In the genomic region with DNA sequence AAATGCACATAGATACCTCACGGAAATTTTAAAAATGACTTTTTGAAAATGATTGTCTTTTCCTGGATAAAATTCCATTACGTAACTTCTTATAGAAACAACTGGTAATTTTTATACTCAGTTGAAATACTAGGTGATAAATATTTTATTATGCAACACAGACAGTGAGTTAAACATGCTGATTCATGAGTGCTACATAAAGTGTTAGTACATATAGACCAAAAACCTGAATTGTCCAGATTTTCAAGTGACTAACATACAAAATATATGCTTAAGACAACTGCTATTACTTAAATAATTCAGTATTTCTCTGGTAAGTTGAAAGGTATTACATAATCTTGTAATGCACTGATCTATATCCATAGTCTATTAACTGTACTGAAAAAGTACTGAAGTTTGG, we compare ENCODE assay signal across 17 cellular contexts. TPM values are rescaled to one million over a fixed set of nuclear protein-coding genes. Genes with fewer than 3 reads are reported as not detected.
DNase-seq lines count a peak whose midpoint lies in the region; ATAC-seq, FAIRE-seq and TF ChIP-seq lines count a peak whose summit lies in the region.
"Had no signal": no experiment of that assay in that cellular context is flagged by ENCODE, and none has a peak within 500 bp of the region (broad histone marks: within the 10 kb centered on the region; RNA-seq: fewer than 3 reads in every experiment).

No MANE protein-coding gene starts in this region.

- H3K4me2 ChIP-seq in K562 (ENCODE audit: insufficient read depth, low read length), result no peak overlapping the region
- H3K4me2 ChIP-seq: BLaER1 had no signal

- FAIRE-seq in K562 (lab: Jason Lieb, UNC) (no peak), frontal cortex (lab: Jason Lieb, UNC) (no peak)
- FAIRE-seq: HepG2 had no signal

- H3K27ac ChIP-seq in breast epithelium (no peak overlapping the region), K562 (ENCODE audit: extremely low read depth, low read depth, low read length) (no peak overlapping the region), left ventricle myocardium inferior (replicated peaks) (no peak overlapping the region)
- H3K27ac ChIP-seq: 22Rv1, BLaER1 had no signal

- intact Hi-C loops in MCF 10A (cut with micrococcal nuclease), result no loop called here
- intact Hi-C loops in breast epithelium (cut with DNase I; ENCODE audit: low total_unique reads), result no loop called here
- intact Hi-C loops in K562 (cut with micrococcal nuclease), result no loop called here
- intact Hi-C loops in left ventricle myocardium inferior (cut with micrococcal nuclease), result no loop called here

- CTCF ChIA-PET in MCF 10A (lab: Yijun Ruan, JAX), result interaction anchor here (0.5 to 1.0 kb wide), 3 partner anchors 190 to 523 kb away, joined by 3 read pairs; no protein-coding TSS in a partner anchor
- CTCF ChIA-PET in K562 (lab: Yijun Ruan, JAX; ENCODE audit: low intra/inter-chr PET ratio), result no interaction called here

- no peak overlapping the region for H3K4me3 Mint-ChIP-seq in MCF 10A (ENCODE audit: unreplicated experiment)
- H3K4me3 Mint-ChIP-seq: CD14-positive monocyte; CD4-positive, alpha-beta memory T cell had no signal

- in situ Hi-C loops in K562 (cut with MboI), result no loop called here

- no peak overlapping the region for H3K4me3 ChIP-seq in breast epithelium
- H3K4me3 ChIP-seq in K562, result no peak overlapping the region
- H3K4me3 ChIP-seq in fibroblast of mammary gland (ENCODE audit: control insufficient read depth, low read depth, low read length), result no peak overlapping the region
- H3K4me3 ChIP-seq in left ventricle myocardium inferior, result no peak overlapping the region
- H3K4me3 ChIP-seq: BLaER1 had no signal

- no peak for TF ChIP-seq RAD21 in K562 (CRISPR knock-in tag; conservative IDR thresholded peaks at IDR 0.05 in 1 of 2, IDR thresholded peaks at IDR 0.05 in 1 of 2)

- TF ChIP-seq CTCF in MCF 10A (IDR thresholded peaks at IDR 0.05; ENCODE audit: unreplicated experiment) (no peak), breast epithelium (IDR thresholded peaks at IDR 0.05) (no peak), K562 (IDR thresholded peaks at IDR 0.05 in 2 of 3, conservative IDR thresholded peaks at IDR 0.05 in 1 of 3; ENCODE audit: insufficient read depth in 2 of 3, low read depth in 1 of 3, low read length in 3 of 3) (no peak), fibroblast of mammary gland (conservative IDR thresholded peaks at IDR 0.05; ENCODE audit: control insufficient read depth, insufficient read depth, low read depth, low read length) (no peak), left ventricle myocardium inferior (IDR thresholded peaks at IDR 0.05; ENCODE audit: borderline replicate concordance) (no peak)

- no peaks in the 10 kb centered on the region for H3K9me3 Mint-ChIP-seq in MCF 10A (ENCODE audit: unreplicated experiment)
- H3K9me3 Mint-ChIP-seq: CD14-positive monocyte; CD4-positive, alpha-beta memory T cell had no signal

- TF ChIP-seq POLR2A in breast epithelium (IDR thresholded peaks at IDR 0.05), result no peak
- no peak for TF ChIP-seq POLR2A in K562 (conservative IDR thresholded peaks at IDR 0.05)

- H3K36me3 ChIP-seq in breast epithelium (no peaks in the 10 kb centered on the region), K562 (ENCODE audit: control insufficient read depth, insufficient read depth, low read length) (peaks cover 9% of the 10 kb centered on the region; the same call in 1 of the 3 replicates), left ventricle myocardium inferior (no peaks in the 10 kb centered on the region)
- H3K36me3 ChIP-seq: BLaER1 had no signal

- no peak for TF ChIP-seq EP300 in K562 (IDR thresholded peaks at IDR 0.05; ENCODE audit: low read length)

- H3K4me1 ChIP-seq in breast epithelium (no peaks in the 10 kb centered on the region), K562 (replicated peaks in 1 of 2; ENCODE audit: control insufficient read depth in 2 of 2, insufficient read depth in 2 of 2, low read length in 2 of 2) (no peaks in the 10 kb centered on the region), left ventricle myocardium inferior (no peaks in the 10 kb centered on the region)
- H3K4me1 ChIP-seq: BLaER1 had no signal

- DNase-seq in MCF 10A (ENCODE audit: unreplicated experiment) (peak; percentile 48), breast epithelium (ENCODE audit: low spot score in 2 of 2) (no peak), K562 (ENCODE audit: extremely low read depth in 1 of 4, low spot score in 3 of 4) (no peak), fibroblast of mammary gland (ENCODE audit: low read depth) (peak; percentile 18), left ventricle myocardium inferior (no peak), NCI-H146 (lab: John Stamatoyannopoulos, UW) (no peak), frontal cortex (ENCODE audit: low spot score in 2 of 2) (no peak)
- DNase-seq: CD4-positive, alpha-beta memory T cell; DMS153; DMS79; GF-D8; GOT3; H7 had no signal

- WGBS in K562 (ENCODE audit: insufficient coverage, low coverage, missing lambda C conversion rate), result 92% methylated on average over 2 of the region's 2 CpGs

- H4K20me1 ChIP-seq in K562 (replicated peaks; ENCODE audit: control insufficient read depth, insufficient read depth, low read length), result no peaks in the 10 kb centered on the region
- H4K20me1 ChIP-seq: BLaER1 had no signal

- POLR2A ChIA-PET in MCF 10A (lab: Yijun Ruan, JAX), result interaction anchor here (0.6 to 2.5 kb wide), 6 partner anchors 11 to 467 kb away, joined by 3 to 13 read pairs (median 4); partner anchors contain the start of gene PTPRO
- POLR2A ChIA-PET in K562 (lab: Yijun Ruan, JAX), result interaction anchor here (0.6 kb wide), 1 partner anchor 361 kb away, joined by 3 read pairs; no protein-coding TSS in a partner anchor

- no peaks in the 10 kb centered on the region for H3K36me3 Mint-ChIP-seq in MCF 10A (ENCODE audit: insufficient read depth, unreplicated experiment)
- H3K36me3 Mint-ChIP-seq: CD14-positive monocyte; CD4-positive, alpha-beta memory T cell had no signal

- H3K9me1 ChIP-seq in K562 (ENCODE audit: control insufficient read depth, insufficient read depth, low read length), result no peaks in the 10 kb centered on the region

- H3K9me3 ChIP-seq in breast epithelium (no peaks in the 10 kb centered on the region), K562 (replicated peaks; ENCODE audit: control insufficient read depth, insufficient read depth, low read depth, low read length) (no peaks in the 10 kb centered on the region), left ventricle myocardium inferior (replicated peaks) (no peaks in the 10 kb centered on the region)
- H3K9me3 ChIP-seq: BLaER1 had no signal

- H3K4me1 Mint-ChIP-seq in MCF 10A (ENCODE audit: insufficient read depth, unreplicated experiment), result peaks cover 22% of the 10 kb centered on the region
- H3K4me1 Mint-ChIP-seq: CD14-positive monocyte; CD4-positive, alpha-beta memory T cell had no signal

- no peak overlapping the region for H2AFZ ChIP-seq in K562 (ENCODE audit: low read depth, low read length)

- H3K27me3 ChIP-seq in breast epithelium (no peaks in the 10 kb centered on the region), K562 (ENCODE audit: control insufficient read depth in 2 of 2, insufficient read depth in 2 of 2, low read length in 2 of 2) (no peaks in the 10 kb centered on the region), left ventricle myocardium inferior (ENCODE audit: low read depth) (peaks cover 13% of the 10 kb centered on the region)
- H3K27me3 ChIP-seq: BLaER1 had no signal

- no peak for ATAC-seq in K562
- ATAC-seq: HepG2 had no signal

- no peaks in the 10 kb centered on the region; the same call in 2 of the 3 replicates for H3K79me2 ChIP-seq in K562 (ENCODE audit: control insufficient read depth, insufficient read depth, low read length)

- no peak overlapping the region for H3K9ac ChIP-seq in K562 (ENCODE audit: insufficient read depth in 1 of 2, low read depth in 2 of 2, low read length in 2 of 2)
- H3K9ac ChIP-seq: BLaER1 had no signal

- H3K27me3 Mint-ChIP-seq in MCF 10A (ENCODE audit: insufficient read depth, unreplicated experiment), result no peaks in the 10 kb centered on the region

- no peak overlapping the region for H3K27ac Mint-ChIP-seq in MCF 10A (ENCODE audit: low read depth, unreplicated experiment)
- H3K27ac Mint-ChIP-seq: CD14-positive monocyte; CD4-positive, alpha-beta memory T cell had no signal

- no TSS peak for BruUV-seq in MCF 10A (replicated peaks; lab: Mats Ljungman, UMichigan)
- no TSS peak for BruUV-seq in K562 (replicated peaks; lab: Mats Ljungman, UMichigan)

TF ChIP-seq in K562, 482 proteins besides CTCF, POLR2A, EP300 and RAD21 (continues in another document):
- TF ChIP-seq, protein P1, sequence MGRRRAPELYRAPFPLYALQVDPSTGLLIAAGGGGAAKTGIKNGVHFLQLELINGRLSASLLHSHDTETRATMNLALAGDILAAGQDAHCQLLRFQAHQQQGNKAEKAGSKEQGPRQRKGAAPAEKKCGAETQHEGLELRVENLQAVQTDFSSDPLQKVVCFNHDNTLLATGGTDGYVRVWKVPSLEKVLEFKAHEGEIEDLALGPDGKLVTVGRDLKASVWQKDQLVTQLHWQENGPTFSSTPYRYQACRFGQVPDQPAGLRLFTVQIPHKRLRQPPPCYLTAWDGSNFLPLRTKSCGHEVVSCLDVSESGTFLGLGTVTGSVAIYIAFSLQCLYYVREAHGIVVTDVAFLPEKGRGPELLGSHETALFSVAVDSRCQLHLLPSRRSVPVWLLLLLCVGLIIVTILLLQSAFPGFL (CRISPR knock-in tag; IDR thresholded peaks at IDR 0.05), result no peak
- TF ChIP-seq ZNF134 (CRISPR knock-in tag; conservative IDR thresholded peaks at IDR 0.05), result no peak
- TF ChIP-seq CEBPB (tag; IDR thresholded peaks at IDR 0.05), result peak; percentile 13; the same call in 1 of the 2 replicates

RNA-seq across cellular contexts. Expression of gene PTPRO, which starts 11.9 kb away (rescaled TPM):
- 0.74 and 2.2 TPM in 2 replicates for total RNA-seq in MCF 10A (2022)
- total RNA-seq in breast epithelium, result 1 to 10 TPM; 1.3 to 5.3 (median 2.5) TPM
- total RNA-seq in K562 (2011; cell fraction: chromatin; rRNA removed; ENCODE audit: low replicate concordance), result not detected in 2 replicates
- not detected in 2 replicates for total RNA-seq in K562 (2011; cell fraction: nucleolus; rRNA removed)
- total RNA-seq in K562 (2011; cell fraction: nucleoplasm; rRNA removed), result not detected in 2 replicates
- not detected in 2 replicates for total RNA-seq in K562 (2014; rRNA removed)
- total RNA-seq in K562 (2014; rRNA removed; fragmentation: Illumina TruSeq; extraction: Trizol), result not detected in 2 replicates
- total RNA-seq in K562 (2015; rRNA removed; fragmentation: Illumina TruSeq; extraction: Trizol), result not detected in 2 replicates
- total RNA-seq in K562 (2021), result 0.22 TPM in 1 of 2 replicates, not detected in the other
- polyA plus RNA-seq in K562 (2011; rRNA removed), result not detected in 2 replicates
- polyA plus RNA-seq in K562 (2011; cell fraction: cytosol; rRNA removed), result not detected in 2 replicates
- polyA plus RNA-seq in K562 (2011; cell fraction: nucleus; rRNA removed), result not detected in 2 replicates
- polyA plus RNA-seq in K562 (2012), result 0.04 and 0.06 TPM in 2 replicates
- polyA plus RNA-seq in K562 (2014; fragmentation: Illumina TruSeq; extraction: Trizol), result not detected in 2 replicates
- not detected for polyA plus RNA-seq in K562 (2014; fragmentation: Nextera tagmentation; extraction: Ambion mirVana)
- polyA plus RNA-seq in K562 (2014; rRNA removed), result not detected in 2 replicates
- not detected in 2 replicates for polyA minus RNA-seq in K562 (2011; rRNA and poly(A)+ RNA removed)
- not detected in 2 replicates for polyA minus RNA-seq in K562 (2011; cell fraction: cytosol; rRNA and poly(A)+ RNA removed)
- not detected in 2 replicates for polyA minus RNA-seq in K562 (2011; cell fraction: nucleus; rRNA and poly(A)+ RNA removed)
- total RNA-seq in left ventricle myocardium inferior, result 0.82 TPM
- 204 TPM for total RNA-seq in frontal cortex
- total RNA-seq: HepG2 had no signal

Comparison
In these comparisons a context has a peak if more than half of its experiments do, and no peak if none do; other contexts are left out.
1. DNase-seq: peak in MCF 10A (single experiment) and fibroblast of mammary gland (single experiment); none in breast epithelium (0 of 2), K562 (0 of 4), left ventricle myocardium inferior (single experiment), NCI-H146 (single experiment) and frontal cortex (0 of 2).
2. RNA of gene PTPRO, which starts 11.9 kb away (total RNA-seq): 204 TPM in frontal cortex (single experiment); 1.3 to 5.3 TPM in breast epithelium, 0.74 to 2.2 TPM in MCF 10A, 0.82 TPM in left ventricle myocardium inferior (single experiment) and 0.22 TPM in K562; every median in the first group is over 10 times any median in the second.